ENCODE assay signal across 1 cellular context in the genomic region with DNA sequence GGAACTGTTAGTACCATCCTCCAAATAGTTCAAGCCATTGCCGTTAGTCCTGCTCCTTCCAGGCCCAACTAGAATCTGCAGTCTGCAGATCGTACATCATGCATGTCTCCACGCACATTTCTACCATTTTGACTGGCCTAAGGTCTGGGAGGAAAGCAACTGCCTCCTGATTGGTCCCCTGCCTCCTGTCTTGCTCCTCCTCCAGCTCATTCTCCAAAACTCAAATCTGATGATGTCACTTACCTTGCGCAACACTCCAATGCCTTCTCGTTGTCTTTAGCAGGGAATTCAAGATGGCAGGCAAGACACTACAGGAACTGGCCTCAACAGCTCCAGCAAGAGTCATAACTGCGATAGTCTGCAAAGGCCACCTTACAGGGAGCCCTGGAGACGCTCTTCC.
TF ChIP-seq lines count a peak whose summit lies in the region.

No MANE protein-coding gene starts in this region.

TF ChIP-seq in H1, 55 proteins besides CTCF, POLR2A, EP300 and RAD21:
- TF ChIP-seq CEBPB (IDR thresholded peaks at IDR 0.05; ENCODE audit: low read depth, low read length) = peak; percentile 93
- TF ChIP-seq YY1 (IDR thresholded peaks at IDR 0.05; ENCODE audit: low read depth, low read length) = 0 out of 2 replicates have a peak, but pooled peaks have one; percentile 16
- TF ChIP-seq HDAC6 (IDR thresholded peaks at IDR 0.05; ENCODE audit: low read depth, low read length) = no peak
